In genomic region chr15:64842986-64843561, GRCh38 we compare ENCODE assay signal across 8 cellular contexts. TPM values are rescaled to one million over a fixed set of nuclear protein-coding genes. Genes with fewer than 3 reads are reported as not detected.
A peak's percentile ranks its signal among the peaks of the same experiment; 100 is the strongest.
DNase-seq lines count a peak whose midpoint lies in the region; ATAC-seq and TF ChIP-seq lines count a peak whose summit lies in the region.

No MANE protein-coding gene starts in this region.

- H3K4me3 ChIP-seq in Peyer's patch (peak overlapping the region; percentile 78 to 98 (median 88)), mononuclear cell (ENCODE audit: low read length) (peak overlapping the region; percentile 95)

- TF ChIP-seq CTCF in GM13976 (IDR thresholded peaks at IDR 0.05; ENCODE audit: borderline replicate concordance, control extremely low read depth, extremely low read depth, insufficient read depth, missing control alignments) (no peak), Peyer's patch (IDR thresholded peaks at IDR 0.05) (no peak)

- H3K4me1 Mint-ChIP-seq in dendritic cell treated with granulocyte-macrophage colony-stimulating factor and Interleukin-4, amounts not matched to agents 40 ng/mL and 50 ng/mL, for 4 days (ENCODE audit: low read depth) = peaks cover 72% of the 10 kb centered on the region

- no peaks in the 10 kb centered on the region for H3K27me3 ChIP-seq in Peyer's patch
- H3K27me3 ChIP-seq in mononuclear cell (ENCODE audit: insufficient read depth, low read length) = no peaks in the 10 kb centered on the region

- H3K9me3 ChIP-seq in Peyer's patch (no peaks in the 10 kb centered on the region), mononuclear cell (ENCODE audit: low read depth, low read length) (no peaks in the 10 kb centered on the region)

- H3K9me3 Mint-ChIP-seq in dendritic cell treated with granulocyte-macrophage colony-stimulating factor and Interleukin-4, amounts not matched to agents 40 ng/mL and 50 ng/mL, for 4 days = no peaks in the 10 kb centered on the region

- intact Hi-C loops in dendritic cell treated with granulocyte-macrophage colony-stimulating factor and Interleukin-4, amounts not matched to agents 40 ng/mL and 50 ng/mL, for 4 days (cut with micrococcal nuclease) = loop anchor here (1.0 to 5.0 kb wide), 3 partner anchors 8 to 149 kb away; no protein-coding TSS in a partner anchor

- in situ Hi-C loops in GM13976 (cut with MboI; ENCODE audit: low sequenced_read_pairs, unreplicated experiment) = no loop called here

- H3K27ac Mint-ChIP-seq in dendritic cell treated with granulocyte-macrophage colony-stimulating factor and Interleukin-4, amounts not matched to agents 40 ng/mL and 50 ng/mL, for 4 days = peak overlapping the region; percentile 87

- DNase-seq in GM13976 (ENCODE audit: low spot score) = peak; percentile 57
- DNase-seq in Peyer's patch = peak in 2 of 3 donors; percentile 44 to 71
- no peak for DNase-seq in NCI-H1417 (lab: John Stamatoyannopoulos, UW)

- no peaks in the 10 kb centered on the region for H3K36me3 ChIP-seq in Peyer's patch

- ATAC-seq in HG03354 (IDR thresholded peaks at IDR 0.05; ENCODE audit: poor library complexity, severe bottlenecking, unreplicated experiment) (no peak), GM18909 (IDR thresholded peaks at IDR 0.05; ENCODE audit: poor library complexity, unreplicated experiment) (no peak), GM21737 (IDR thresholded peaks at IDR 0.05; ENCODE audit: unreplicated experiment) (no peak)

- H3K27ac ChIP-seq in Peyer's patch = peak overlapping the region; percentile 91 to 96 (median 94)

- peaks cover 64% of the 10 kb centered on the region for H3K36me3 Mint-ChIP-seq in dendritic cell treated with granulocyte-macrophage colony-stimulating factor and Interleukin-4, amounts not matched to agents 40 ng/mL and 50 ng/mL, for 4 days (ENCODE audit: low read depth)

- peaks cover 0 to 48% (median 30%) of the 10 kb centered on the region in 4 donors for H3K4me1 ChIP-seq in Peyer's patch
- peaks cover 74% of the 10 kb centered on the region for H3K4me1 ChIP-seq in mononuclear cell (ENCODE audit: insufficient read depth, low read length)

- no peaks in the 10 kb centered on the region for H3K27me3 Mint-ChIP-seq in dendritic cell treated with granulocyte-macrophage colony-stimulating factor and Interleukin-4, amounts not matched to agents 40 ng/mL and 50 ng/mL, for 4 days

- H3K4me3 Mint-ChIP-seq in dendritic cell treated with granulocyte-macrophage colony-stimulating factor and Interleukin-4, amounts not matched to agents 40 ng/mL and 50 ng/mL, for 4 days = peak overlapping the region; percentile 90

- peak in 1 of 2 donors; percentile 18 for TF ChIP-seq POLR2A in Peyer's patch (IDR thresholded peaks at IDR 0.05)

RNA-seq across cellular contexts. Expression of gene PLEKHO2, which starts 1.4 kb away (rescaled TPM):
- 10 to 100 TPM in 1 of 4 donors, 1 to 10 TPM in 3; 4.7 to 18.2 (median 7.4) TPM for total RNA-seq in Peyer's patch
- total RNA-seq in mononuclear cell = 68.6 TPM

RNA-seq across cellular contexts. Expression of gene PIF1, which starts 17.6 kb away (rescaled TPM):
- 1 to 10 TPM; 3.5 to 8.5 (median 6.9) TPM for total RNA-seq in Peyer's patch
- total RNA-seq in mononuclear cell = 0.31 TPM

Comparison
In these comparisons a context has a peak if more than half of its experiments do, and no peak if none do; other contexts are left out.
1. DNase-seq: peak in GM13976 (single experiment) and Peyer's patch (2 of 3); none in NCI-H1417 (0 of 3).